Comparison of ENCODE assay signal across 10 cellular contexts in the genomic region with DNA sequence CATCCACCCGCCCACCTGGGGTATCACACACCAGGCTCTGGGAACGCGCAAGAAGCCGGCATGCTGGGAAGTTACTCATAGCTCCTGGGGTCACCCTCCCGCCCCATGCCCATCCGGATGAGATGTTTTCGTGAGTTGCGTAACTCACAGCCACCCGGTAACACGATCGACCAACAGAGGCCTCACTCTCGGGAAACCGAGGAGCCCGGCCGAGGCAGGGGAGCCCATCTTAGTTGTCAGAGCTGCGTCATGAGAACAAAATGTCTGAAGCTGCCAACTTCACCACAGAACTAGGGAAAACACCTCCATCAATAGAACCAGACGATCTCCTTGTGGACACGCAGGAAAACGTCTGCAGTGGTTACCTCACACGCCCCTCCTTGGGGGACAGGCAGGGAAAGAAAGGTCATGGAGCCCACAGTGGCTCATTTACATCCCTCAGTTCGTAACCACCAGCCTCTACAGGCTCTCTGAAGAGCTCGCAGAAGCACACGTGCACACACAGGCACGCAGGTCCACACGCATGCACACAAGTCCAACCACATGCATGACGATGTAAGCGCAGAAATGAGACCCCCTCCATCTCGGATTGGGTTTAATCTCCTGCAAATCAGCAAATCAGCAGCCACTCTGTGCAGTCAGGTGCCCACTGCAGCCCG. TPM values are rescaled to one million over a fixed set of nuclear protein-coding genes. Genes with fewer than 3 reads are reported as not detected.
DNase-seq lines count a peak whose midpoint lies in the region; ATAC-seq and TF ChIP-seq lines count a peak whose summit lies in the region.
"Had no signal": no experiment of that assay in that cellular context is flagged by ENCODE, and none has a peak within 500 bp of the region (broad histone marks: within the 10 kb centered on the region; RNA-seq: fewer than 3 reads in every experiment).

No MANE protein-coding gene starts in this region.

- H3K9me3 Mint-ChIP-seq in CD8-positive, alpha-beta T cell: no peaks in the 10 kb centered on the region
- H3K9me3 Mint-ChIP-seq: stimulated activated naive B cell treated with anti-CD40 and anti-IgM and Interleukin-4, amounts not matched to agents 10 μg/mL and 1 μg/mL and 100 μg/mL, for 72 hours had no signal

- H3K4me3 ChIP-seq in breast epithelium (peak overlapping the region in 2 of 3 donors; percentile 4 to 34), left lung (no peak overlapping the region), thyroid gland (replicated peaks in 1 of 3) (no peak overlapping the region)
- H3K4me3 ChIP-seq in CD8-positive, alpha-beta T cell (ENCODE audit: low read depth, low read length): no peak overlapping the region

- intact Hi-C loops in breast epithelium (cut with DNase I; ENCODE audit: low total_unique reads): no loop called here
- intact Hi-C loops in left lung (cut with DNase I): no loop called here
- intact Hi-C loops in thyroid gland (cut with DNase I): no loop called here
- intact Hi-C loops in CD8-positive, alpha-beta T cell (cut with DNase I, micrococcal nuclease): no loop called here

- 63 to 82% methylated on average over 29 of the region's 29 CpGs for WGBS in thyroid gland, 2 donors

- POLR2A ChIA-PET in CD8-positive, alpha-beta T cell (lab: Charles Lee): interaction anchor here (1.7 kb wide), 1 partner anchor 26 kb away, joined by 5 read pairs; a partner anchor contains a TSS

- H3K4me1 Mint-ChIP-seq in CD8-positive, alpha-beta T cell (ENCODE audit: low read depth): no peaks in the 10 kb centered on the region
- H3K4me1 Mint-ChIP-seq: T-helper 17 cell had no signal

- peaks cover 20% of the 10 kb centered on the region for H3K36me3 Mint-ChIP-seq in CD8-positive, alpha-beta T cell

- DNase-seq in HT1080 (ENCODE audit: low read depth): peak; percentile 84
- DNase-seq in breast epithelium (ENCODE audit: low spot score in 2 of 2): peak in 1 of 2 donors; percentile 35
- DNase-seq in left lung: no peak
- DNase-seq in thyroid gland: peak; percentile 19 to 37
- no peak for DNase-seq in CD8-positive, alpha-beta T cell
- DNase-seq in NCI-H524 (lab: John Stamatoyannopoulos, UW): no peak
- DNase-seq in 8988T: no peak
- DNase-seq: stimulated activated naive B cell treated with anti-CD40 and anti-IgM and Interleukin-4, amounts not matched to agents 10 μg/mL and 1 μg/mL and 100 μg/mL, for 72 hours; T-helper 17 cell had no signal

- no peak overlapping the region for H3K4me3 Mint-ChIP-seq in CD8-positive, alpha-beta T cell
- H3K4me3 Mint-ChIP-seq: stimulated activated naive B cell treated with anti-CD40 and anti-IgM and Interleukin-4, amounts not matched to agents 10 μg/mL and 1 μg/mL and 100 μg/mL, for 72 hours; T-helper 17 cell had no signal

- no peaks in the 10 kb centered on the region for H3K27me3 Mint-ChIP-seq in CD8-positive, alpha-beta T cell (ENCODE audit: low read depth)
- H3K27me3 Mint-ChIP-seq: stimulated activated naive B cell treated with anti-CD40 and anti-IgM and Interleukin-4, amounts not matched to agents 10 μg/mL and 1 μg/mL and 100 μg/mL, for 72 hours; T-helper 17 cell had no signal

- TF ChIP-seq CTCF in breast epithelium (IDR thresholded peaks at IDR 0.05): no peak
- no peak for TF ChIP-seq CTCF in left lung (IDR thresholded peaks at IDR 0.05)
- no peak for TF ChIP-seq CTCF in thyroid gland (IDR thresholded peaks at IDR 0.05)
- no peak for TF ChIP-seq CTCF in CD8-positive, alpha-beta T cell (IDR thresholded peaks at IDR 0.05)

- no peaks in the 10 kb centered on the region for H3K4me1 ChIP-seq in breast epithelium
- no peaks in the 10 kb centered on the region for H3K4me1 ChIP-seq in left lung
- peaks cover 6 to 17% of the 10 kb centered on the region in 2 donors for H3K4me1 ChIP-seq in thyroid gland
- no peaks in the 10 kb centered on the region for H3K4me1 ChIP-seq in CD8-positive, alpha-beta T cell (ENCODE audit: insufficient read depth, low read length)

- H3K27ac ChIP-seq in breast epithelium (peak overlapping the region; percentile 16 to 26), left lung (no peak overlapping the region), thyroid gland (peak overlapping the region in 2 of 3 donors; percentile 45 to 57)
- H3K27ac ChIP-seq in CD8-positive, alpha-beta T cell (ENCODE audit: low read depth, low read length): no peak overlapping the region

- H3K27me3 ChIP-seq in breast epithelium (no peaks in the 10 kb centered on the region), left lung (no peaks in the 10 kb centered on the region), thyroid gland (no peaks in the 10 kb centered on the region)
- no peaks in the 10 kb centered on the region for H3K27me3 ChIP-seq in CD8-positive, alpha-beta T cell (ENCODE audit: insufficient read depth, low read length)

- H3K27ac Mint-ChIP-seq in CD8-positive, alpha-beta T cell: no peak overlapping the region
- H3K27ac Mint-ChIP-seq: stimulated activated naive B cell treated with anti-CD40 and anti-IgM and Interleukin-4, amounts not matched to agents 10 μg/mL and 1 μg/mL and 100 μg/mL, for 72 hours; T-helper 17 cell had no signal

- no peaks in the 10 kb centered on the region for H3K9me3 ChIP-seq in breast epithelium
- H3K9me3 ChIP-seq in left lung: no peaks in the 10 kb centered on the region
- H3K9me3 ChIP-seq in thyroid gland: no peaks in the 10 kb centered on the region
- no peaks in the 10 kb centered on the region for H3K9me3 ChIP-seq in CD8-positive, alpha-beta T cell (ENCODE audit: low read length)

- H3K36me3 ChIP-seq in breast epithelium (no peaks in the 10 kb centered on the region), left lung (peaks cover 0 to 33% of the 10 kb centered on the region in 2 donors), thyroid gland (peaks cover 4 to 20% of the 10 kb centered on the region in 2 donors)
- H3K36me3 ChIP-seq in CD8-positive, alpha-beta T cell (ENCODE audit: insufficient read depth, low read length): no peaks in the 10 kb centered on the region

- peak; percentile 17 for ATAC-seq in left lung
- no peak for ATAC-seq in HG03039 (IDR thresholded peaks at IDR 0.05; ENCODE audit: unreplicated experiment)
- no peak for ATAC-seq in CD8-positive, alpha-beta T cell
- ATAC-seq: stimulated activated naive B cell treated with anti-CD40 and anti-IgM and Interleukin-4, amounts not matched to agents 10 μg/mL and 1 μg/mL and 100 μg/mL, for 72 hours; T-helper 17 cell had no signal

- TF ChIP-seq POLR2A in breast epithelium (IDR thresholded peaks at IDR 0.05) (no peak), thyroid gland (IDR thresholded peaks at IDR 0.05) (no peak)

- CTCF ChIA-PET in CD8-positive, alpha-beta T cell (lab: Charles Lee): interaction anchor here (1.8 kb wide), 1 partner anchor 70 kb away, joined by 4 read pairs; no protein-coding TSS in a partner anchor

RNA-seq across cellular contexts. Expression of a gene that starts 26.3 kb away (rescaled TPM):
- 98.8 and 106 TPM in 2 replicates for total RNA-seq in HT1080 (2014; rRNA removed; shearing (Covaris generic))
- 49.8 and 50.5 TPM in 2 replicates for polyA plus RNA-seq in HT1080 (2015; cell fraction: cytosol; rRNA removed)
- polyA plus RNA-seq in HT1080 (2015; cell fraction: nucleus; rRNA removed): 22.5 and 27.3 TPM in 2 replicates
- total RNA-seq in breast epithelium (10 to 100 TPM; 47.2 to 81.3 (median 78.2) TPM), left lung (10 to 100 TPM; 72.0 to 83.8 TPM), thyroid gland (10 to 100 TPM; 35.9 to 65.1 (median 59.2) TPM)
- total RNA-seq in CD8-positive, alpha-beta T cell: 10 to 100 TPM; 21.9 to 22.4 TPM

Comparison
In these comparisons a context has a peak if more than half of its experiments do, and no peak if none do; other contexts are left out.
1. DNase-seq: peak in HT1080 (single experiment) and thyroid gland (2 of 2); none in left lung (0 of 2), CD8-positive, alpha-beta T cell (0 of 7), NCI-H524 (0 of 2) and 8988T (single experiment).
2. H3K27ac ChIP-seq: peak in breast epithelium (2 of 2) and thyroid gland (2 of 3); none in left lung (0 of 2) and CD8-positive, alpha-beta T cell (single experiment).
3. H3K4me3 ChIP-seq: peak in breast epithelium (2 of 3); none in left lung (0 of 2), thyroid gland (0 of 3) and CD8-positive, alpha-beta T cell (single experiment).